In the genomic region with DNA sequence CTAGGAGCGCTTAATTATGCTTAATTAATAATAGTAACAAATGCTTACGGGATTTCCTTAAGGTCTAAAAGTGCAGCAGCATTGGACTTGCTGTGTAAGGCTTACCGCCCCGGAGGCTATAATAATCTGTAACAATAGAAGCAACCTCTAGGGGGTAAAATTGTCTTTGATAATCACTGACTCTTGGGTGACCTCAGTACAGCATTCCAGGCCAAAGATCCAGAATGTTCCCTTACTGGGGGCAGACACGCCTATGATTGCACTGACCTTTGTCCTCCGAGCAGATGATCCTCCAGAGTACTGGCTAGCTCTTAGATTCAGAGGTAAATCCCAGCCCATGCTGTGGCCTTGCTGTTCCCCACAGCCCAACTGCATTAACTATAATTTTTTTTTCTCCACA, we compare ENCODE assay signal across 1 cellular context.
TF ChIP-seq lines count a peak whose summit lies in the region.

No MANE protein-coding gene starts in this region.

TF ChIP-seq in liver, 16 proteins besides CTCF, POLR2A, EP300 and RAD21 (continued from another document):
- TF ChIP-seq, protein P1, sequence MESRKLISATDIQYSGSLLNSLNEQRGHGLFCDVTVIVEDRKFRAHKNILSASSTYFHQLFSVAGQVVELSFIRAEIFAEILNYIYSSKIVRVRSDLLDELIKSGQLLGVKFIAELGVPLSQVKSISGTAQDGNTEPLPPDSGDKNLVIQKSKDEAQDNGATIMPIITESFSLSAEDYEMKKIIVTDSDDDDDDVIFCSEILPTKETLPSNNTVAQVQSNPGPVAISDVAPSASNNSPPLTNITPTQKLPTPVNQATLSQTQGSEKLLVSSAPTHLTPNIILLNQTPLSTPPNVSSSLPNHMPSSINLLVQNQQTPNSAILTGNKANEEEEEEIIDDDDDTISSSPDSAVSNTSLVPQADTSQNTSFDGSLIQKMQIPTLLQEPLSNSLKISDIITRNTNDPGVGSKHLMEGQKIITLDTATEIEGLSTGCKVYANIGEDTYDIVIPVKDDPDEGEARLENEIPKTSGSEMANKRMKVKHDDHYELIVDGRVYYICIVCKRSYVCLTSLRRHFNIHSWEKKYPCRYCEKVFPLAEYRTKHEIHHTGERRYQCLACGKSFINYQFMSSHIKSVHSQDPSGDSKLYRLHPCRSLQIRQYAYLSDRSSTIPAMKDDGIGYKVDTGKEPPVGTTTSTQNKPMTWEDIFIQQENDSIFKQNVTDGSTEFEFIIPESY (IDR thresholded peaks at IDR 0.05) = no peak
- TF ChIP-seq, protein P2, sequence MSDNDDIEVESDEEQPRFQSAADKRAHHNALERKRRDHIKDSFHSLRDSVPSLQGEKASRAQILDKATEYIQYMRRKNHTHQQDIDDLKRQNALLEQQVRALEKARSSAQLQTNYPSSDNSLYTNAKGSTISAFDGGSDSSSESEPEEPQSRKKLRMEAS (IDR thresholded peaks at IDR 0.05) = no peak
- TF ChIP-seq, protein P3, sequence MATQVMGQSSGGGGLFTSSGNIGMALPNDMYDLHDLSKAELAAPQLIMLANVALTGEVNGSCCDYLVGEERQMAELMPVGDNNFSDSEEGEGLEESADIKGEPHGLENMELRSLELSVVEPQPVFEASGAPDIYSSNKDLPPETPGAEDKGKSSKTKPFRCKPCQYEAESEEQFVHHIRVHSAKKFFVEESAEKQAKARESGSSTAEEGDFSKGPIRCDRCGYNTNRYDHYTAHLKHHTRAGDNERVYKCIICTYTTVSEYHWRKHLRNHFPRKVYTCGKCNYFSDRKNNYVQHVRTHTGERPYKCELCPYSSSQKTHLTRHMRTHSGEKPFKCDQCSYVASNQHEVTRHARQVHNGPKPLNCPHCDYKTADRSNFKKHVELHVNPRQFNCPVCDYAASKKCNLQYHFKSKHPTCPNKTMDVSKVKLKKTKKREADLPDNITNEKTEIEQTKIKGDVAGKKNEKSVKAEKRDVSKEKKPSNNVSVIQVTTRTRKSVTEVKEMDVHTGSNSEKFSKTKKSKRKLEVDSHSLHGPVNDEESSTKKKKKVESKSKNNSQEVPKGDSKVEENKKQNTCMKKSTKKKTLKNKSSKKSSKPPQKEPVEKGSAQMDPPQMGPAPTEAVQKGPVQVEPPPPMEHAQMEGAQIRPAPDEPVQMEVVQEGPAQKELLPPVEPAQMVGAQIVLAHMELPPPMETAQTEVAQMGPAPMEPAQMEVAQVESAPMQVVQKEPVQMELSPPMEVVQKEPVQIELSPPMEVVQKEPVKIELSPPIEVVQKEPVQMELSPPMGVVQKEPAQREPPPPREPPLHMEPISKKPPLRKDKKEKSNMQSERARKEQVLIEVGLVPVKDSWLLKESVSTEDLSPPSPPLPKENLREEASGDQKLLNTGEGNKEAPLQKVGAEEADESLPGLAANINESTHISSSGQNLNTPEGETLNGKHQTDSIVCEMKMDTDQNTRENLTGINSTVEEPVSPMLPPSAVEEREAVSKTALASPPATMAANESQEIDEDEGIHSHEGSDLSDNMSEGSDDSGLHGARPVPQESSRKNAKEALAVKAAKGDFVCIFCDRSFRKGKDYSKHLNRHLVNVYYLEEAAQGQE (IDR thresholded peaks at IDR 0.05) = peak; percentile 24
- TF ChIP-seq YY1 (IDR thresholded peaks at IDR 0.05) = no peak
- TF ChIP-seq HNF4A (conservative IDR thresholded peaks at IDR 0.05) = peak; percentile 85 to 92
- TF ChIP-seq RXRA (IDR thresholded peaks at IDR 0.05) = peak; percentile 73 to 80
- TF ChIP-seq, protein P4, sequence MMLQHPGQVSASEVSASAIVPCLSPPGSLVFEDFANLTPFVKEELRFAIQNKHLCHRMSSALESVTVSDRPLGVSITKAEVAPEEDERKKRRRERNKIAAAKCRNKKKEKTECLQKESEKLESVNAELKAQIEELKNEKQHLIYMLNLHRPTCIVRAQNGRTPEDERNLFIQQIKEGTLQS (IDR thresholded peaks at IDR 0.05) = no peak
- peak; percentile 70 for TF ChIP-seq HNF4G (IDR thresholded peaks at IDR 0.05)
- TF ChIP-seq FOXA1 (IDR thresholded peaks at IDR 0.05) = no peak
